15 cellular contexts compared by ENCODE assay signal in the genomic region with DNA sequence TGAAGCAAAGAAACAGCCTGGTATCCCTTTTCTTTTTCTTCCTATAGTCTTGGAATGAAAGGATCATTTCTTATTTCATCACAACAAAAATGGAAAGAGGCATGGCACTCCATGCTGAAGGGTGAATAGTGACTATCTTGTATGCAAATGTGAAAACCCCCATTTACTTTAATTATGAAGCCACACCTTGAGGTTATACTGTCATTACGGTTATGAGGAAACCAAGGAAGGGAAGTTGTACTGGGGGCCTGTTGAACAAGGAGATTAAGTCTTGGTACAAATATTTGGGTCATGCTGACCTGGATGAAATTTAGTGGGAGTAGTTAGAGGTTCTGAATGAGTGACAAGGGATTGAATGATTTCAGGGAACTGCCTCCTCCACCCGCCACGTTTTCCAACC. TPM values are rescaled to one million over a fixed set of nuclear protein-coding genes. Genes with fewer than 3 reads are reported as not detected.
DNase-seq lines count a peak whose midpoint lies in the region; ATAC-seq and TF ChIP-seq lines count a peak whose summit lies in the region.
"Had no signal": no experiment of that assay in that cellular context is flagged by ENCODE, and none has a peak within 500 bp of the region (broad histone marks: within the 10 kb centered on the region; RNA-seq: fewer than 3 reads in every experiment).

No MANE protein-coding gene starts in this region.

- H3K27ac ChIP-seq in spleen: peak overlapping the region in 7 of 8 donors; percentile 55 to 93 (median 77)
- no peak overlapping the region for H3K27ac ChIP-seq in adrenal gland
- H3K27ac ChIP-seq in SJCRH30: no peak overlapping the region
- H3K27ac ChIP-seq: gastroesophageal sphincter, SJSA1, tibial nerve had no signal

- H3K9me3 ChIP-seq in spleen: no peaks in the 10 kb centered on the region
- H3K9me3 ChIP-seq in adrenal gland (replicated peaks in 1 of 3): no peaks in the 10 kb centered on the region
- no peaks in the 10 kb centered on the region for H3K9me3 ChIP-seq in SJCRH30 (replicated peaks)
- H3K9me3 ChIP-seq: gastroesophageal sphincter, SJSA1, tibial nerve had no signal

- no peak for TF ChIP-seq CTCF in activated CD8-positive, alpha-beta T cell treated with anti-CD3 and anti-CD28 coated beads for 36 hours (IDR thresholded peaks at IDR 0.05)
- TF ChIP-seq CTCF in spleen (IDR thresholded peaks at IDR 0.05 in 8 of 11, conservative IDR thresholded peaks at IDR 0.05 in 3 of 11) (no peak), adrenal gland (IDR thresholded peaks at IDR 0.05) (no peak)

- TF ChIP-seq POLR2A in spleen (IDR thresholded peaks at IDR 0.05): no peak
- no peak for TF ChIP-seq POLR2A in adrenal gland (IDR thresholded peaks at IDR 0.05)

- no peak for DNase-seq in activated CD8-positive, alpha-beta T cell treated with anti-CD3 and anti-CD28 coated beads for 36 hours
- no peak for DNase-seq in activated CD8-positive, alpha-beta T cell treated with anti-CD3 and anti-CD28 coated beads, Interleukin-2, amount 10 ng/mL, durations not matched to agents 7 days and 5 days
- no peak for DNase-seq in activated T-cell treated with anti-CD3 and anti-CD28 coated beads, Interleukin-2, amount 50 U/mL, for 72 hours
- no peak for DNase-seq in spleen
- no peak for DNase-seq in adrenal gland
- no peak for DNase-seq in stimulated activated CD4-positive, alpha-beta T cell treated with anti-CD3 and anti-CD28 coated beads, Interleukin-2, amount 100 ng/mL, for 24 hours
- no peak for DNase-seq in SJCRH30
- DNase-seq: ACHN, amygdala, NCI-H1048, nephron progenitor cell had no signal

- peak overlapping the region; percentile 94 for H3K27ac Mint-ChIP-seq in activated CD8-positive, alpha-beta T cell treated with anti-CD3 and anti-CD28 coated beads for 36 hours
- H3K27ac Mint-ChIP-seq in activated CD8-positive, alpha-beta T cell treated with anti-CD3 and anti-CD28 coated beads, Interleukin-2, amount 10 ng/mL, durations not matched to agents 7 days and 5 days: no peak overlapping the region
- peak overlapping the region; percentile 86 for H3K27ac Mint-ChIP-seq in activated T-cell treated with anti-CD3 and anti-CD28 coated beads, Interleukin-2, amount 50 U/mL, for 72 hours
- H3K27ac Mint-ChIP-seq: nephron progenitor cell had no signal

- no peaks in the 10 kb centered on the region for H3K27me3 Mint-ChIP-seq in activated CD8-positive, alpha-beta T cell treated with anti-CD3 and anti-CD28 coated beads for 36 hours
- H3K27me3 Mint-ChIP-seq in activated CD8-positive, alpha-beta T cell treated with anti-CD3 and anti-CD28 coated beads, Interleukin-2, amount 10 ng/mL, durations not matched to agents 7 days and 5 days (ENCODE audit: low read depth): no peaks in the 10 kb centered on the region
- H3K27me3 Mint-ChIP-seq in activated T-cell treated with anti-CD3 and anti-CD28 coated beads, Interleukin-2, amount 50 U/mL, for 72 hours (ENCODE audit: low read depth): no peaks in the 10 kb centered on the region

- H3K4me3 Mint-ChIP-seq in activated CD8-positive, alpha-beta T cell treated with anti-CD3 and anti-CD28 coated beads for 36 hours: peak overlapping the region; percentile 11
- no peak overlapping the region for H3K4me3 Mint-ChIP-seq in activated CD8-positive, alpha-beta T cell treated with anti-CD3 and anti-CD28 coated beads, Interleukin-2, amount 10 ng/mL, durations not matched to agents 7 days and 5 days
- H3K4me3 Mint-ChIP-seq in activated T-cell treated with anti-CD3 and anti-CD28 coated beads, Interleukin-2, amount 50 U/mL, for 72 hours: peak overlapping the region; percentile 32 to 76
- H3K4me3 Mint-ChIP-seq: nephron progenitor cell had no signal

- POLR2A ChIA-PET in activated CD8-positive, alpha-beta T cell treated with anti-CD3 and anti-CD28 coated beads for 36 hours (lab: Charles Lee): no interaction called here
- POLR2A ChIA-PET in activated CD8-positive, alpha-beta T cell treated with anti-CD3 and anti-CD28 coated beads, Interleukin-2, amount 10 ng/mL, durations not matched to agents 7 days and 5 days (lab: Charles Lee): no interaction called here

- peaks cover 26% of the 10 kb centered on the region for H3K4me1 Mint-ChIP-seq in activated CD8-positive, alpha-beta T cell treated with anti-CD3 and anti-CD28 coated beads for 36 hours (ENCODE audit: low read depth)
- peaks cover 18% of the 10 kb centered on the region for H3K4me1 Mint-ChIP-seq in activated CD8-positive, alpha-beta T cell treated with anti-CD3 and anti-CD28 coated beads, Interleukin-2, amount 10 ng/mL, durations not matched to agents 7 days and 5 days (ENCODE audit: low read depth)
- peaks cover 29% of the 10 kb centered on the region for H3K4me1 Mint-ChIP-seq in activated T-cell treated with anti-CD3 and anti-CD28 coated beads, Interleukin-2, amount 50 U/mL, for 72 hours (ENCODE audit: low read depth)
- H3K4me1 Mint-ChIP-seq: nephron progenitor cell had no signal

- no peaks in the 10 kb centered on the region for H3K27me3 ChIP-seq in spleen (replicated peaks in 1 of 7)
- no peaks in the 10 kb centered on the region for H3K27me3 ChIP-seq in adrenal gland
- no peaks in the 10 kb centered on the region for H3K27me3 ChIP-seq in SJCRH30
- H3K27me3 ChIP-seq: gastroesophageal sphincter, SJSA1, tibial nerve had no signal

- 61 to 77% (median 68%) methylated on average over 3 of the region's 3 CpGs for WGBS in spleen, 5 donors
- WGBS in adrenal gland, 4 donors: 88 to 94% (median 90%) methylated on average over 3 of the region's 3 CpGs

- intact Hi-C loops in activated CD8-positive, alpha-beta T cell treated with anti-CD3 and anti-CD28 coated beads for 36 hours (cut with micrococcal nuclease): no loop called here
- intact Hi-C loops in spleen (cut with DNase I; ENCODE audit: low total_unique reads) (no loop called here), adrenal gland (cut with DNase I) (no loop called here)

- H3K4me3 ChIP-seq in spleen (peak overlapping the region in 1 of 8 donors; percentile 20), adrenal gland (no peak overlapping the region), SJCRH30 (no peak overlapping the region)
- H3K4me3 ChIP-seq: gastroesophageal sphincter, SJSA1, tibial nerve had no signal

- peak; percentile 65 for ATAC-seq in activated CD8-positive, alpha-beta T cell treated with anti-CD3 and anti-CD28 coated beads for 36 hours
- no peak for ATAC-seq in activated CD8-positive, alpha-beta T cell treated with anti-CD3 and anti-CD28 coated beads, Interleukin-2, amount 10 ng/mL, durations not matched to agents 7 days and 5 days
- ATAC-seq in HG03378 (IDR thresholded peaks at IDR 0.05; ENCODE audit: unreplicated experiment): peak; percentile 46
- peak; percentile 55 to 60 for ATAC-seq in activated T-cell treated with anti-CD3 and anti-CD28 coated beads, Interleukin-2, amount 50 U/mL, for 72 hours (replicated peaks in 1 of 2)
- ATAC-seq: gastroesophageal sphincter had no signal

- peaks cover 0 to 26% (median 0%) of the 10 kb centered on the region in 6 donors for H3K4me1 ChIP-seq in spleen
- no peaks in the 10 kb centered on the region for H3K4me1 ChIP-seq in adrenal gland (replicated peaks in 1 of 2)
- no peaks in the 10 kb centered on the region for H3K4me1 ChIP-seq in SJCRH30
- H3K4me1 ChIP-seq: gastroesophageal sphincter, SJSA1, tibial nerve had no signal

- CTCF ChIA-PET in activated CD8-positive, alpha-beta T cell treated with anti-CD3 and anti-CD28 coated beads for 36 hours (lab: Charles Lee): no interaction called here
- CTCF ChIA-PET in activated CD8-positive, alpha-beta T cell treated with anti-CD3 and anti-CD28 coated beads, Interleukin-2, amount 10 ng/mL, durations not matched to agents 7 days and 5 days (lab: Charles Lee): no interaction called here

- no peaks in the 10 kb centered on the region for H3K36me3 Mint-ChIP-seq in activated CD8-positive, alpha-beta T cell treated with anti-CD3 and anti-CD28 coated beads for 36 hours (ENCODE audit: low read depth)
- no peaks in the 10 kb centered on the region for H3K36me3 Mint-ChIP-seq in activated CD8-positive, alpha-beta T cell treated with anti-CD3 and anti-CD28 coated beads, Interleukin-2, amount 10 ng/mL, durations not matched to agents 7 days and 5 days (ENCODE audit: low read depth)
- no peaks in the 10 kb centered on the region for H3K36me3 Mint-ChIP-seq in activated T-cell treated with anti-CD3 and anti-CD28 coated beads, Interleukin-2, amount 50 U/mL, for 72 hours (ENCODE audit: insufficient read depth in 2 of 2)

- H3K36me3 ChIP-seq in spleen: no peaks in the 10 kb centered on the region
- no peaks in the 10 kb centered on the region for H3K36me3 ChIP-seq in adrenal gland (replicated peaks in 1 of 2)
- H3K36me3 ChIP-seq in SJCRH30: no peaks in the 10 kb centered on the region
- H3K36me3 ChIP-seq: gastroesophageal sphincter, SJSA1, tibial nerve had no signal

- no peaks in the 10 kb centered on the region for H3K9me3 Mint-ChIP-seq in activated CD8-positive, alpha-beta T cell treated with anti-CD3 and anti-CD28 coated beads for 36 hours
- no peaks in the 10 kb centered on the region for H3K9me3 Mint-ChIP-seq in activated CD8-positive, alpha-beta T cell treated with anti-CD3 and anti-CD28 coated beads, Interleukin-2, amount 10 ng/mL, durations not matched to agents 7 days and 5 days (ENCODE audit: insufficient read depth)
- no peaks in the 10 kb centered on the region for H3K9me3 Mint-ChIP-seq in activated T-cell treated with anti-CD3 and anti-CD28 coated beads, Interleukin-2, amount 50 U/mL, for 72 hours
- H3K9me3 Mint-ChIP-seq: nephron progenitor cell had no signal

RNA-seq across cellular contexts. Expression of gene STXBP5, which starts 8.7 kb away (rescaled TPM):
- total RNA-seq in activated CD8-positive, alpha-beta T cell treated with anti-CD3 and anti-CD28 coated beads for 36 hours: 10 to 100 TPM; 11.4 to 11.5 TPM
- 10 to 100 TPM; 19.6 to 21.2 TPM for total RNA-seq in activated CD8-positive, alpha-beta T cell treated with anti-CD3 and anti-CD28 coated beads, Interleukin-2, amount 10 ng/mL, durations not matched to agents 7 days and 5 days
- 10 to 100 TPM; 22.1 to 28.7 TPM for total RNA-seq in activated T-cell treated with anti-CD3 and anti-CD28 coated beads, Interleukin-2, amount 50 U/mL, for 72 hours
- 10 to 100 TPM; 27.6 to 51.1 (median 34.8) TPM for total RNA-seq in spleen
- 1 to 10 TPM; 6.5 to 8.1 (median 7.7) TPM for polyA plus RNA-seq in spleen
- total RNA-seq in adrenal gland: 10 to 100 TPM; 18.0 to 66.3 (median 30.1) TPM
- polyA plus RNA-seq in adrenal gland: 10 to 100 TPM; 22.8 to 40.1 (median 26.5) TPM
- total RNA-seq in SJCRH30 (2014; rRNA removed; shearing (Covaris generic)): 32.9 and 33.4 TPM in 2 replicates

Comparison
In these comparisons a context has a peak if more than half of its experiments do, and no peak if none do; other contexts are left out.
1. H3K27ac ChIP-seq: peak in spleen (7 of 8); none in adrenal gland (0 of 5) and SJCRH30 (single experiment).